In genomic region chr3:126413693-126414080, GRCh38 we compare ENCODE assay signal across 34 cellular contexts. TPM values are rescaled to one million over a fixed set of nuclear protein-coding genes. Genes with fewer than 3 reads are reported as not detected.
"Had no signal": no experiment of that assay in that cellular context is flagged by ENCODE, and none has a peak within 500 bp of the region (broad histone marks: within the 10 kb centered on the region; RNA-seq: fewer than 3 reads in every experiment).

No MANE protein-coding gene starts in this region.

- H3K4me1 ChIP-seq: ascending aorta, SJCRH30 had no signal

- H3K27ac ChIP-seq: ascending aorta, cardiac muscle cell, PC-9, SJCRH30, SK-N-MC, WERI-Rb-1 had no signal

- DNase-seq: activated CD4-positive, alpha-beta memory T cell treated with anti-CD3 and anti-CD28 coated beads, Interleukin-2, amount 10 ng/mL, durations not matched to agents 7 days and 5 days; activated CD4-positive, alpha-beta T cell treated with anti-CD3 and anti-CD28 coated beads for 1 hour; activated CD4-positive, alpha-beta T cell treated with anti-CD3 and anti-CD28 coated beads for 48 hours; activated CD4-positive, CD25-positive, alpha-beta regulatory T cell; activated CD8-positive, alpha-beta memory T cell treated with anti-CD3 and anti-CD28 coated beads for 24 hours; activated CD8-positive, alpha-beta memory T cell treated with anti-CD3 and anti-CD28 coated beads, Interleukin-2, amount 10 ng/mL, durations not matched to agents 7 days and 5 days; activated CD8-positive, alpha-beta memory T cell treated with anti-CD3 and anti-CD28 coated beads, Interleukin-2, amount 50 U/mL, for 48 hours; activated effector memory CD4-positive, alpha-beta T cell treated with Interleukin-2 at 50 U/mL for 16 hours; activated naive CD4-positive, alpha-beta T cell treated with anti-CD3 and anti-CD28 coated beads, Interleukin-2, amount 10 ng/mL, durations not matched to agents 7 days and 5 days; activated T-cell treated with anti-CD3 and anti-CD28 coated beads, Interleukin-2, amount 50 U/mL, for 48 hours; amygdala; Karpas-422; KBM-7; NCI-H1105; NCI-H1417 treated with DMSO at 0.1 percent for 48 hours; NCI-H1694; NCI-H2029; NCI-H510A; NCI-H526; NCI-H748 treated with DMSO at 0.1 percent for 48 hours; NK-92 treated with Interleukin-12 subunit alpha and Interleukin-12 subunit beta, amount 100 ng/mL, for 24 hours; PC-9; SHP77; SJCRH30; T1000; WERI-Rb-1 had no signal

- H3K9me3 ChIP-seq: ascending aorta, SJCRH30 had no signal

- ATAC-seq: activated CD8-positive, alpha-beta memory T cell treated with anti-CD3 and anti-CD28 coated beads, Interleukin-2, amount 10 ng/mL, durations not matched to agents 7 days and 5 days had no signal

- H3K27me3 ChIP-seq: ascending aorta, cardiac muscle cell, SJCRH30 had no signal

- H3K4me2 ChIP-seq: PC-9 had no signal

- H2AFZ ChIP-seq: PC-9 had no signal

- H3K4me3 ChIP-seq: ascending aorta, cardiac muscle cell, PC-9, SJCRH30, SK-N-MC had no signal

- H3K36me3 ChIP-seq: ascending aorta, cardiac muscle cell, SJCRH30, WERI-Rb-1 had no signal

RNA-seq across cellular contexts. Expression of gene CFAP100, which starts 19.0 kb away (rescaled TPM):
- total RNA-seq: activated CD4-positive, alpha-beta memory T cell treated with anti-CD3 and anti-CD28 coated beads, Interleukin-2, amount 10 ng/mL, durations not matched to agents 7 days and 5 days; activated CD8-positive, alpha-beta memory T cell treated with anti-CD3 and anti-CD28 coated beads, Interleukin-2, amount 10 ng/mL, durations not matched to agents 7 days and 5 days; ascending aorta; cardiac muscle cell; MCF 10A; OCI-LY7; PC-9; SJCRH30; T-helper 1 cell treated with Interleukin-12 subunit alpha and Interleukin-12 subunit beta and Interleukin-4 antibody, amounts not matched to agents 30 ng/mL and 1 ng/mL, for 36 hours; T-helper 2 cell treated with Interferon-gamma antibody and Interleukin-4, amounts not matched to agents 100 ng/mL and 5 ng/mL, for 36 hours had no signal
- polyA plus RNA-seq: adipose tissue, cardiac muscle cell had no signal

RNA-seq across cellular contexts. Expression of gene KLF15, which starts 56.5 kb away (rescaled TPM):
- total RNA-seq: activated CD4-positive, alpha-beta memory T cell treated with anti-CD3 and anti-CD28 coated beads, Interleukin-2, amount 10 ng/mL, durations not matched to agents 7 days and 5 days; activated CD8-positive, alpha-beta memory T cell treated with anti-CD3 and anti-CD28 coated beads, Interleukin-2, amount 10 ng/mL, durations not matched to agents 7 days and 5 days; T-helper 1 cell treated with Interleukin-12 subunit alpha and Interleukin-12 subunit beta and Interleukin-4 antibody, amounts not matched to agents 30 ng/mL and 1 ng/mL, for 36 hours; T-helper 2 cell treated with Interferon-gamma antibody and Interleukin-4, amounts not matched to agents 100 ng/mL and 5 ng/mL, for 36 hours had no signal
